ENCODE assay signal across 1 cellular context in the genomic region with DNA sequence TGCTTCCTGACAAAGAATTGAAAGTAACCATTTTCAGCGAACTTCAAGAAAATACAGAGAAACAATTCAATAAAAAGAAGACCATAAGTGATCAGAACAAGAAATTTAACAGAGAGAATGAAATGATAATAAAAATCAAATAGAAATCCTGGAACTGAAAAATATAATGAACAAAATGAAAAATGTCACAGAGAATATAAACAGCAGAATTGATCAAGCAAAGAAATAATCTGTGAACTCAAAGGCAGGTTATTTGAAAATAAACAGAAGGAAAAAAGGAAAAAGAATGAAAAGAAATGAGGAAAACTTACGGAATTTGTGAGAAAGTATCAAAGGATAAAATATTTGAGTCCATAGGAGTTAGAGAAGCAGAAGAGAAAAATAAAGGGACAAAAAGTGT.
TF ChIP-seq lines count a peak whose summit lies in the region.

No MANE protein-coding gene starts in this region.

TF ChIP-seq in HEK293, 187 proteins besides CTCF, POLR2A, EP300 and RAD21 (continued from another document):
- TF ChIP-seq ZNF148 (tag by site-specific recombination; IDR thresholded peaks at IDR 0.05; ENCODE audit: borderline replicate concordance), result no peak
- no peak for TF ChIP-seq ZNF10 (tag by site-specific recombination; IDR thresholded peaks at IDR 0.05)
- TF ChIP-seq ZNF626 (tag by site-specific recombination; IDR thresholded peaks at IDR 0.05), result 0 out of 2 replicates have a peak, but pooled peaks have one; percentile 16
- no peak for TF ChIP-seq ZBTB7A (tag by site-specific recombination; IDR thresholded peaks at IDR 0.05; ENCODE audit: low read depth)
- TF ChIP-seq ZNF423 (tag by site-specific recombination; IDR thresholded peaks at IDR 0.05), result no peak
- peak; percentile 91 for TF ChIP-seq SETDB1 (IDR thresholded peaks at IDR 0.05; ENCODE audit: insufficient read length, low read length)
- TF ChIP-seq IKZF3 (tag by site-specific recombination; IDR thresholded peaks at IDR 0.05), result no peak
- TF ChIP-seq ZNF560 (tag by site-specific recombination; IDR thresholded peaks at IDR 0.05; ENCODE audit: borderline replicate concordance), result no peak
- TF ChIP-seq ZNF121 (tag by site-specific recombination; IDR thresholded peaks at IDR 0.05), result no peak
- TF ChIP-seq ZNF146 (tag by site-specific recombination; IDR thresholded peaks at IDR 0.05), result no peak
- TF ChIP-seq ZNF843 (tag by site-specific recombination; IDR thresholded peaks at IDR 0.05), result no peak
TF ChIP-seq in HEK293: peak in this region for 2.
